ENCODE assay signal across 11 cellular contexts in the genomic region with DNA sequence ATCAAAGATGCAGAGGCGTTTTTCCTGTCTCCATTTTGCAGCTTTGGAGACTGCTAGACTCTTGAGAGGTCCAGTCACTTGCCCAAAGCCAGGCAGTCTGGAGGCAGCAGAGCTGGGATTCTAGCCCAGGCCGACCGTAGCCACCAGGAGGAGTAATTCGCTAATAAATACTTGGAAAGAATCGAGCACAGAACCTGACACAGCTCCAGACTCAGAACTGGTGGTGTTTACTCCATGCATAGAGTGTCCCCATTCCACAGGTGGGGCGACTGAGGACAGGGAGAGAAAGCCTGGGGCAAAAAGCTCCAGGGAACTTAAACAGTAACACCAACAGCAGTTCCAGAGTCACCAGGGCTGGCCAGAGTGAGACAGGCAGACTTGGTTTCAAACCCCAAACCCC. TPM values are rescaled to one million over a fixed set of nuclear protein-coding genes. Genes with fewer than 3 reads are reported as not detected.
A peak's percentile ranks its signal among the peaks of the same experiment; 100 is the strongest.
DNase-seq lines count a peak whose midpoint lies in the region; TF ChIP-seq lines count a peak whose summit lies in the region.
"Had no signal": no experiment of that assay in that cellular context is flagged by ENCODE, and none has a peak within 500 bp of the region (broad histone marks: within the 10 kb centered on the region; RNA-seq: fewer than 3 reads in every experiment).

No MANE protein-coding gene starts in this region.

- peak overlapping the region; percentile 48 for H3K4me3 Mint-ChIP-seq in neural crest cell
- H3K4me3 Mint-ChIP-seq: nephron progenitor cell had no signal

- H3K36me3 Mint-ChIP-seq in neural crest cell (ENCODE audit: low read depth): no peaks in the 10 kb centered on the region

- peak overlapping the region; percentile 97 for H3K27ac Mint-ChIP-seq in neural crest cell (ENCODE audit: unreplicated experiment)
- H3K27ac Mint-ChIP-seq: nephron progenitor cell had no signal

- H3K27ac ChIP-seq in dorsolateral prefrontal cortex: peak overlapping the region; percentile 20 to 100 (median 97)
- H3K27ac ChIP-seq: esophagus muscularis mucosa had no signal

- intact Hi-C loops in dorsolateral prefrontal cortex (cut with DNase I): loop anchor here (1.0 kb wide), 3 partner anchors 17 to 39 kb away; a partner anchor contains a TSS

- TF ChIP-seq CTCF in dorsolateral prefrontal cortex (IDR thresholded peaks at IDR 0.05 in 54 of 56, conservative IDR thresholded peaks at IDR 0.05 in 2 of 56; ENCODE audit: low read depth in 1 of 56, partially characterized antibody in 56 of 56): peak in 47 of 56 donors; percentile 9 to 64 (median 32)
- TF ChIP-seq CTCF in neural crest cell (conservative IDR thresholded peaks at IDR 0.05): no peak

- DNase-seq in ELF-1 (ENCODE audit: low read depth, low spot score) (peak; percentile 83), NAMALWA (ENCODE audit: low spot score) (peak; percentile 32), dorsolateral prefrontal cortex (peak in 5 of 10 donors; percentile 52 to 77 (median 57)), neural crest cell (ENCODE audit: low read depth, low spot score) (no peak), SK-N-DZ (ENCODE audit: low spot score) (no peak), cerebellum (ENCODE audit: low spot score) (no peak)
- no peak for DNase-seq in stimulated activated CD4-positive, alpha-beta T cell treated with anti-CD3 and anti-CD28 coated beads, Interleukin-4, amount 100 ng/mL, for 4 hours
- DNase-seq in effector CD4-positive, alpha-beta T cell: no peak
- DNase-seq: activated T-cell treated with anti-CD3 and anti-CD28 coated beads, Interleukin-2, amount 50 U/mL, for 1 hour; nephron progenitor cell had no signal

- no peaks in the 10 kb centered on the region for H3K27me3 ChIP-seq in dorsolateral prefrontal cortex

- peaks cover 70% of the 10 kb centered on the region for H3K4me1 Mint-ChIP-seq in neural crest cell

- peaks cover 8% of the 10 kb centered on the region for H3K27me3 Mint-ChIP-seq in neural crest cell (ENCODE audit: low read depth)

- no peaks in the 10 kb centered on the region for H3K9me3 Mint-ChIP-seq in neural crest cell
- H3K9me3 Mint-ChIP-seq: nephron progenitor cell had no signal

- H3K4me3 ChIP-seq in dorsolateral prefrontal cortex: peak overlapping the region in 9 of 59 donors; percentile 1 to 70 (median 17)
- H3K4me3 ChIP-seq: esophagus muscularis mucosa had no signal

RNA-seq across cellular contexts. Expression of a gene that starts 10.7 kb away (rescaled TPM):
- total RNA-seq in dorsolateral prefrontal cortex (1,000 to 10,000 TPM in 1 of 120 experiments, 100 to 1,000 TPM in 110, 10 to 100 TPM in 9; 33.1 to 1,222 (median 302) TPM), neural crest cell (49.7 and 56.4 TPM in 2 replicates), cerebellum (11.5 TPM)
- polyA plus RNA-seq in SK-N-DZ (2014; cell fraction: cytosol; rRNA removed): 17.3 and 17.5 TPM in 2 replicates
- polyA plus RNA-seq in SK-N-DZ (2014; cell fraction: nucleus; rRNA removed): 25.4 and 37.9 TPM in 2 replicates

RNA-seq across cellular contexts. Expression of a gene that starts 38.8 kb away (rescaled TPM):
- 10 to 100 TPM; 36.9 to 64.9 (median 48.8) TPM for total RNA-seq in dorsolateral prefrontal cortex
- total RNA-seq in neural crest cell: 69.9 and 73.2 TPM in 2 replicates
- 62.2 and 79.0 TPM in 2 replicates for polyA plus RNA-seq in SK-N-DZ (2014; cell fraction: cytosol; rRNA removed)
- polyA plus RNA-seq in SK-N-DZ (2014; cell fraction: nucleus; rRNA removed): 53.9 and 93.5 TPM in 2 replicates
- 13.3 TPM for total RNA-seq in cerebellum

RNA-seq across cellular contexts. Expression of a gene that starts 45.8 kb away (rescaled TPM):
- 10 to 100 TPM; 20.1 to 43.4 (median 28.1) TPM for total RNA-seq in dorsolateral prefrontal cortex
- total RNA-seq in neural crest cell: 85.2 and 85.5 TPM in 2 replicates
- 41.0 and 44.2 TPM in 2 replicates for polyA plus RNA-seq in SK-N-DZ (2014; cell fraction: cytosol; rRNA removed)
- 129 and 152 TPM in 2 replicates for polyA plus RNA-seq in SK-N-DZ (2014; cell fraction: nucleus; rRNA removed)
- total RNA-seq in cerebellum: 29.1 TPM

Comparison
In these comparisons a context has a peak if more than half of its experiments do, and no peak if none do; other contexts are left out.
1. DNase-seq: peak in ELF-1 (single experiment) and NAMALWA (single experiment); none in neural crest cell (single experiment), SK-N-DZ (single experiment), stimulated activated CD4-positive, alpha-beta T cell treated with anti-CD3 and anti-CD28 coated beads, Interleukin-4, amount 100 ng/mL, for 4 hours (0 of 2), effector CD4-positive, alpha-beta T cell (single experiment) and cerebellum (single experiment).